18 cellular contexts compared by ENCODE assay signal in the genomic region with DNA sequence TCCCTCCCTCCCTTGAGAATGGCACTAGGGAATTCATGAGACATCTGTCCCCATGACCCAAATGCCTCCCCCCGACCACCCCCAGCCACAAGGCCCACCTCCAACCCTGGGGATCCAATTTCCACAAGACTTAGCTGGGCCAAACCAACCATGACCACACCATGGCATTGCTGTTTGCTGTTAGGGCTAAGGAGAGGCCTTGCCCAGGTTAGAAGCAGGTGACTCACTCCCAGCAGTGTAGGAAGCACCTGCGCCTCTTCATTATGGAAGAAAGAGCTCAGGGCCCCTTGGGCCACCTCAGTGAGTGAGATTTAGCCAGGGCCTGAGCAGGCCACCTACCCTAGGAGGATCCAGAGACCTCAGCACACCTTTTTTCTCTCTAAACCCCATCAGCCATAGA.
DNase-seq lines count a peak whose midpoint lies in the region; ATAC-seq, FAIRE-seq and TF ChIP-seq lines count a peak whose summit lies in the region.
"Had no signal": no experiment of that assay in that cellular context is flagged by ENCODE, and none has a peak within 500 bp of the region (broad histone marks: within the 10 kb centered on the region; RNA-seq: fewer than 3 reads in every experiment).

No MANE protein-coding gene starts in this region.

- no peak overlapping the region for H3K27ac ChIP-seq in heart right ventricle
- H3K27ac ChIP-seq in kidney (ENCODE audit: low read depth in 2 of 2, low read length in 2 of 2), result no peak overlapping the region
- no peak overlapping the region for H3K27ac ChIP-seq in spleen

- no peaks in the 10 kb centered on the region for H3K9me3 Mint-ChIP-seq in T-cell
- H3K9me3 Mint-ChIP-seq: CD4-positive, alpha-beta memory T cell; IgD-negative memory B cell had no signal

- H3K9me3 ChIP-seq in heart right ventricle (no peaks in the 10 kb centered on the region), kidney (ENCODE audit: control insufficient read depth in 1 of 2, low read length in 2 of 2) (no peaks in the 10 kb centered on the region), spleen (peaks cover 0 to 16% (median 0%) of the 10 kb centered on the region in 8 donors)
- H3K9me3 ChIP-seq: HAP-1 had no signal

- DNase-seq in Right ventricle myocardium inferior (ENCODE audit: missing footprints) (peak; percentile 20), heart right ventricle (no peak), NCI-H187 treated with DMSO at 0.1 percent for 48 hours (lab: John Stamatoyannopoulos, UW) (peak; percentile 15), kidney (peak; percentile 10), spleen (peak; percentile 40), T-cell (no peak)
- DNase-seq in stimulated activated CD4-positive, alpha-beta T cell treated with anti-CD3 and anti-CD28 coated beads, Interleukin-4, amount 100 ng/mL, for 24 hours, result no peak
- DNase-seq: 8988T; AML-193; C1 segment of cervical spinal cord; CD4-positive, alpha-beta memory T cell; DND-41; GF-D8; GOT3 had no signal

- intact Hi-C loops in Right ventricle myocardium inferior (cut with DNase I), result no loop called here
- intact Hi-C loops in heart right ventricle (cut with DNase I), result no loop called here
- intact Hi-C loops in kidney (cut with DNase I), result no loop called here
- intact Hi-C loops in spleen (cut with DNase I; ENCODE audit: low total_unique reads), result no loop called here

- no peaks in the 10 kb centered on the region for H3K4me1 Mint-ChIP-seq in T-cell
- H3K4me1 Mint-ChIP-seq: CD4-positive, alpha-beta memory T cell had no signal

- H3K4me3 ChIP-seq in heart right ventricle (no peak overlapping the region), kidney (ENCODE audit: low read length in 2 of 2) (no peak overlapping the region), spleen (no peak overlapping the region)
- H3K4me3 ChIP-seq: HAP-1 had no signal

- 84% methylated on average over 2 of the region's 2 CpGs for WGBS in heart right ventricle, 2 donors
- 60 to 80% (median 74%) methylated on average over 1 to 2 of the region's 2 CpGs for WGBS in spleen, 5 donors

- ATAC-seq in Right ventricle myocardium inferior, result no peak
- no peak for ATAC-seq in heart right ventricle
- ATAC-seq in GM21619 (IDR thresholded peaks at IDR 0.05; ENCODE audit: unreplicated experiment), result no peak
- ATAC-seq in T-cell (replicated peaks in 1 of 4), result no peak

- POLR2A ChIA-PET in T-cell (lab: Charles Lee), result no interaction called here

- no peaks in the 10 kb centered on the region for H3K36me3 Mint-ChIP-seq in T-cell
- H3K36me3 Mint-ChIP-seq: CD4-positive, alpha-beta memory T cell had no signal

- H3K27me3 ChIP-seq in heart right ventricle (peaks cover 0 to 33% (median 7%) of the 10 kb centered on the region in 7 donors), spleen (replicated peaks in 1 of 7) (peaks cover 0 to 6% (median 0%) of the 10 kb centered on the region in 7 donors)

- no peak overlapping the region for H3K4me3 Mint-ChIP-seq in T-cell
- H3K4me3 Mint-ChIP-seq: CD4-positive, alpha-beta memory T cell; IgD-negative memory B cell had no signal

- CTCF ChIA-PET in T-cell (lab: Charles Lee), result no interaction called here

- TF ChIP-seq CTCF in heart right ventricle (IDR thresholded peaks at IDR 0.05) (no peak), kidney (IDR thresholded peaks at IDR 0.05; ENCODE audit: borderline replicate concordance, extremely low read depth, insufficient read depth) (no peak), spleen (IDR thresholded peaks at IDR 0.05 in 8 of 11, conservative IDR thresholded peaks at IDR 0.05 in 3 of 11) (no peak)

- H3K4me1 ChIP-seq in heart right ventricle, result no peaks in the 10 kb centered on the region
- H3K4me1 ChIP-seq in kidney (ENCODE audit: control insufficient read depth in 1 of 2, insufficient read depth in 1 of 2, low read depth in 1 of 2, low read length in 2 of 2), result no peaks in the 10 kb centered on the region
- H3K4me1 ChIP-seq in spleen, result no peaks in the 10 kb centered on the region
- H3K4me1 ChIP-seq: HAP-1 had no signal

- no peak for FAIRE-seq in kidney (lab: Jason Lieb, UNC)
- FAIRE-seq: GM18507 had no signal

- H3K9ac ChIP-seq in kidney (ENCODE audit: low read length in 2 of 2), result no peak overlapping the region

- H3K36me3 ChIP-seq in heart right ventricle (no peaks in the 10 kb centered on the region), kidney (ENCODE audit: control insufficient read depth in 1 of 2, insufficient read depth in 2 of 2, low read length in 2 of 2) (no peaks in the 10 kb centered on the region), spleen (no peaks in the 10 kb centered on the region)
- H3K36me3 ChIP-seq: HAP-1 had no signal

- no peak for TF ChIP-seq POLR2A in spleen (IDR thresholded peaks at IDR 0.05)

- H3K27me3 Mint-ChIP-seq in T-cell, result peaks cover 2 to 3% of the 10 kb centered on the region in 2 donors

- no peak overlapping the region for H3K27ac Mint-ChIP-seq in T-cell
- H3K27ac Mint-ChIP-seq: CD4-positive, alpha-beta memory T cell; IgD-negative memory B cell had no signal

Comparison
In these comparisons a context has a peak if more than half of its experiments do, and no peak if none do; other contexts are left out.
1. DNase-seq: peak in Right ventricle myocardium inferior (single experiment), NCI-H187 treated with DMSO at 0.1 percent for 48 hours (single experiment), kidney (single experiment) and spleen (single experiment); none in heart right ventricle (0 of 2), stimulated activated CD4-positive, alpha-beta T cell treated with anti-CD3 and anti-CD28 coated beads, Interleukin-4, amount 100 ng/mL, for 24 hours (single experiment) and T-cell (0 of 34).